In the genomic region with DNA sequence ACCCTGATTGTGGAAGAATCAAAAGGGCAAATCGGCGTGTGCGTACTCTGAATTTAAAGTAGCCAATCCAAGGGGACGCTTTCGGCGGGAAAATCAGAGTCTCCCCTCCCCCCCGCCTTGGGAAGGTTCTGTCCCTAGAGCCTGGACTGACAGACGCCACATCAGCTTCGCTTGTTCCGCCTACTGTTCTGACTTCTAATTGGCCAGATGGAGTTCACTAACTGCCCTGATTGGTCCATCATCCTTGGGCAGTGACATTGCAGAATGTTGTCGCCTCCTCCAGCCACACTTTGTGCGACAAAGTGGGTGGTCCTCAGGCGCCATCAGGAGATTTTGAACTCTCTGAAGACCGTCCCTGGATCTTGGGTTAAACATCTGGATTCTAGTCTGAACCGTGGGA, we compare ENCODE assay signal across 4 cellular contexts. TPM values are rescaled to one million over a fixed set of nuclear protein-coding genes. Genes with fewer than 3 reads are reported as not detected.
"Had no signal": no experiment of that assay in that cellular context is flagged by ENCODE, and none has a peak within 500 bp of the region (broad histone marks: within the 10 kb centered on the region; RNA-seq: fewer than 3 reads in every experiment).

A gene with protein sequence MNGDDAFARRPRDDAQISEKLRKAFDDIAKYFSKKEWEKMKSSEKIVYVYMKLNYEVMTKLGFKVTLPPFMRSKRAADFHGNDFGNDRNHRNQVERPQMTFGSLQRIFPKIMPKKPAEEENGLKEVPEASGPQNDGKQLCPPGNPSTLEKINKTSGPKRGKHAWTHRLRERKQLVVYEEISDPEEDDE (minus strand): TSS at position 101 of the 400 bp plus-strand sequence. CDS start 588 bp downstream, outside the sequence.

RNA-seq across cellular contexts. Expression of the gene that starts here (rescaled TPM):
- total RNA-seq: HepG2, HT-29, IMR-90 had no signal
- polyA plus RNA-seq: HepG2, IgD-negative memory B cell, IMR-90 had no signal
